Comparison of ENCODE assay signal across 12 cellular contexts in genomic region chr2:898319-898718, GRCh38. TPM values are rescaled to one million over a fixed set of nuclear protein-coding genes. Genes with fewer than 3 reads are reported as not detected.
A peak's percentile ranks its signal among the peaks of the same experiment; 100 is the strongest.
DNase-seq lines count a peak whose midpoint lies in the region; ATAC-seq and TF ChIP-seq lines count a peak whose summit lies in the region.
"Had no signal": no experiment of that assay in that cellular context is flagged by ENCODE, and none has a peak within 500 bp of the region (broad histone marks: within the 10 kb centered on the region; RNA-seq: fewer than 3 reads in every experiment).

No MANE protein-coding gene starts in this region.

- H3F3A ChIP-seq in OCI-LY1 (ENCODE audit: insufficient read depth, low read length), result no peaks in the 10 kb centered on the region

- H3K4me1 ChIP-seq in OCI-LY1 (ENCODE audit: insufficient read depth, low read length, severe bottlenecking), result no peaks in the 10 kb centered on the region

- H3K4me3 ChIP-seq in OCI-LY1 (ENCODE audit: low read depth, low read length, poor library complexity, severe bottlenecking), result no peak overlapping the region

- H3K4me1 Mint-ChIP-seq in CD14-positive monocyte, result no peaks in the 10 kb centered on the region

- H3K9me2 ChIP-seq in OCI-LY1 (ENCODE audit: low read depth, low read length), result no peaks in the 10 kb centered on the region

- no peak overlapping the region for H2AFZ ChIP-seq in OCI-LY1 (ENCODE audit: low read length)

- H3K9me3 Mint-ChIP-seq in CD14-positive monocyte, result peaks cover 10 to 23% (median 20%) of the 10 kb centered on the region in 7 donors

- no peak overlapping the region for H3K27ac Mint-ChIP-seq in CD14-positive monocyte
- H3K27ac Mint-ChIP-seq: activated T-helper 2 cell treated with anti-CD3 and anti-CD28 coated beads, Interferon-gamma antibody, Interleukin-2, Interleukin-4, amounts not matched to agents 10 μg/mL and 5 μg/mL and 100 μg/mL, durations not matched to agents 14 hours and 24 hours and 36 hours; effector memory CD8-positive, alpha-beta T cell had no signal

- DNase-seq in DMS114 treated with DMSO at 0.1 percent for 48 hours (lab: John Stamatoyannopoulos, UW; ENCODE audit: unreplicated experiment), result peak; percentile 9
- DNase-seq in iPS DF 4.7 (ENCODE audit: extremely low read depth, low spot score), result peak; percentile 53
- no peak for DNase-seq in CD14-positive monocyte (ENCODE audit: low spot score)
- DNase-seq in COLO668 (lab: John Stamatoyannopoulos, UW; ENCODE audit: unreplicated experiment), result no peak
- DNase-seq: effector memory CD8-positive, alpha-beta T cell; NCI-H2081 had no signal

- no peak overlapping the region for H3K4me2 ChIP-seq in OCI-LY1 (ENCODE audit: low read length)

- no peaks in the 10 kb centered on the region for H3K79me2 ChIP-seq in OCI-LY1 (ENCODE audit: insufficient read depth, low read length)

- H3K4me3 Mint-ChIP-seq in CD14-positive monocyte, result no peak overlapping the region
- H3K4me3 Mint-ChIP-seq: effector memory CD8-positive, alpha-beta T cell had no signal

- peak; percentile 73 for ATAC-seq in GM21529 (IDR thresholded peaks at IDR 0.05; ENCODE audit: unreplicated experiment)
- no peak for ATAC-seq in GM19455 (IDR thresholded peaks at IDR 0.05; ENCODE audit: unreplicated experiment)
- ATAC-seq in HG03457 (IDR thresholded peaks at IDR 0.05; ENCODE audit: unreplicated experiment), result no peak
- ATAC-seq: effector memory CD8-positive, alpha-beta T cell had no signal

- TF ChIP-seq CTCF in OCI-LY1 (IDR thresholded peaks at IDR 0.05; ENCODE audit: low read length) (peak; percentile 20; the same call in 1 of the 2 replicates), CD14-positive monocyte (IDR thresholded peaks at IDR 0.05) (no peak)

- H3K9me3 ChIP-seq in OCI-LY1 (ENCODE audit: low read length), result no peaks in the 10 kb centered on the region; the same call in 1 of the 2 replicates

- H3K27me3 Mint-ChIP-seq in CD14-positive monocyte (ENCODE audit: low read depth in 3 of 3), result peaks cover 0 to 4% (median 0%) of the 10 kb centered on the region in 3 donors

- H3K27me3 ChIP-seq in OCI-LY1 (ENCODE audit: insufficient read depth, low read length), result no peaks in the 10 kb centered on the region

- no peak overlapping the region for H3K9ac ChIP-seq in OCI-LY1 (ENCODE audit: low read length)

- H3K36me3 Mint-ChIP-seq in CD14-positive monocyte, result no peaks in the 10 kb centered on the region

- H3K36me3 ChIP-seq in OCI-LY1 (ENCODE audit: insufficient read depth, low read length), result no peaks in the 10 kb centered on the region

- H3K27ac ChIP-seq in OCI-LY1 (ENCODE audit: low read depth, low read length, poor library complexity, severe bottlenecking), result no peak overlapping the region

- intact Hi-C loops in CD14-positive monocyte (cut with micrococcal nuclease), result no loop called here

- H4K20me1 ChIP-seq in OCI-LY1 (ENCODE audit: insufficient read depth, low read length), result no peaks in the 10 kb centered on the region

RNA-seq across cellular contexts. Expression of gene SNTG2, which starts 52.3 kb away (rescaled TPM):
- polyA plus RNA-seq in CD14-positive monocyte, result not detected
- polyA plus RNA-seq: liver had no signal

Comparison
In these comparisons a context has a peak if more than half of its experiments do, and no peak if none do; other contexts are left out.
1. DNase-seq: peak in DMS114 treated with DMSO at 0.1 percent for 48 hours (single experiment) and iPS DF 4.7 (single experiment); none in CD14-positive monocyte (single experiment) and COLO668 (single experiment).